ENCODE assay signal across 1 cellular context in genomic region chr4:78336093-78336943, GRCh38.
TF ChIP-seq lines count a peak whose summit lies in the region.

No MANE protein-coding gene starts in this region.

TF ChIP-seq in IMR-90, 13 proteins besides CTCF, POLR2A, EP300 and RAD21 (continued from another document):
- TF ChIP-seq RFX5 (IDR thresholded peaks at IDR 0.05; ENCODE audit: low read depth, low read length) (no peak), CHD1 (IDR thresholded peaks at IDR 0.05; ENCODE audit: low read depth, low read length) (no peak), RCOR1 (IDR thresholded peaks at IDR 0.05; ENCODE audit: insufficient replicate concordance, low read length) (no peak), CEBPB (IDR thresholded peaks at IDR 0.05; ENCODE audit: low read depth, low read length) (no peak), FOS (IDR thresholded peaks at IDR 0.05; ENCODE audit: low read depth, low read length) (no peak), SMC3 (IDR thresholded peaks at IDR 0.05; ENCODE audit: low read depth, low read length) (no peak), MAZ (IDR thresholded peaks at IDR 0.05; ENCODE audit: borderline replicate concordance, low read depth, low read length) (no peak), ELK1 (IDR thresholded peaks at IDR 0.05; ENCODE audit: borderline replicate concordance, low read depth, low read length) (no peak), BHLHE40 (IDR thresholded peaks at IDR 0.05; ENCODE audit: low read depth, low read length) (no peak), NFE2L2 (IDR thresholded peaks at IDR 0.05; ENCODE audit: low read depth, low read length) (no peak), USF2 (IDR thresholded peaks at IDR 0.05; ENCODE audit: low read depth, low read length) (no peak)
